Comparison of ENCODE assay signal across 13 cellular contexts in the genomic region with DNA sequence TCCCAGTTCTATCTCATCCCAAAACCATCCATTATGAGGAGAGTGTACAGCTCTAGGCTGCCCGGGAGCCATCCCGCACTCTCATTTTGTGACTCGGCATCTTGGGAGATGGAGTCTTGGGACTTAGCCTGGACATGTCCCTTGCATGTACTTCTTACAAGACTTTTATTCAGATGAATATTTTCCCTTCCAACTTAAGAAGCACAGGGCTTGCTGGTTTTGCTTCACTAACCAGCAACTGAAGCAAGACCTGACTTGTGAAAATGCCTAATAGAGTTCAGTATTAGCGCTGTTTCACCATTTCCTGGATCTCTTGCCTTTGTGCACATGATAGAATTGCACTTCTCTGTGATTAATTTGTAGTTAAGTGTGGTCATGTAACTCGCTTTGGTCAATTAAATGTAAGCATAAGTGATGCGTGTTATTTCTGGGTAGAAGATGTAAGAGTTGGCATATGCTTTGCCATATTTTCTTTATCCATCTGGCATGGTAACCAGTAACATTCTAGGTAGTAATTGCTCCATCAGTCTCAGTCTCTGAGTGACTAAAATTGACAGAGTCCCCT. TPM values are rescaled to one million over a fixed set of nuclear protein-coding genes. Genes with fewer than 3 reads are reported as not detected.
DNase-seq lines count a peak whose midpoint lies in the region; ATAC-seq lines count a peak whose summit lies in the region.
"Had no signal": no experiment of that assay in that cellular context is flagged by ENCODE, and none has a peak within 500 bp of the region (broad histone marks: within the 10 kb centered on the region; RNA-seq: fewer than 3 reads in every experiment).

No MANE protein-coding gene starts in this region.

- H3K14ac ChIP-seq in neuronal stem cell (ENCODE audit: low read length): no peak overlapping the region

- H2BK15ac ChIP-seq in neuronal stem cell (ENCODE audit: low read length): no peak overlapping the region

- H2BK120ac ChIP-seq in neuronal stem cell (ENCODE audit: low read depth, low read length): no peak overlapping the region

- H3K4me1 ChIP-seq in neuronal stem cell (ENCODE audit: control insufficient read depth in 2 of 2, insufficient read depth in 1 of 2, low read depth in 1 of 2, low read length in 2 of 2): peaks cover 10 to 18% of the 10 kb centered on the region in 2 donors

- no CpG with 5 or more reads among the region's 6 CpGs for WGBS in neuronal stem cell (ENCODE audit: extremely low coverage in 2 of 2, insufficient read length in 2 of 2, insufficient replicate concordance in 1 of 2), 2 donors

- no peak overlapping the region for H2BK5ac ChIP-seq in neuronal stem cell (ENCODE audit: low read length)

- no peaks in the 10 kb centered on the region for H3K36me3 ChIP-seq in neuronal stem cell (replicated peaks in 1 of 2; ENCODE audit: control insufficient read depth in 2 of 2, insufficient read depth in 2 of 2, low read length in 2 of 2)

- no peak overlapping the region for H3K9ac ChIP-seq in neuronal stem cell (ENCODE audit: low read depth, low read length, poor library complexity)

- H4K8ac ChIP-seq in neuronal stem cell (ENCODE audit: low read depth, low read length): no peak overlapping the region

- H3K79me1 ChIP-seq in neuronal stem cell (ENCODE audit: low read depth, low read length): no peaks in the 10 kb centered on the region

- intact Hi-C loops in cardiac septum (cut with DNase I): no loop called here

- no peak overlapping the region for H3K4ac ChIP-seq in neuronal stem cell (ENCODE audit: low read length)

- H3K27ac ChIP-seq in neuronal stem cell (replicated peaks; ENCODE audit: low read length): no peak overlapping the region

- no peak overlapping the region for H3K18ac ChIP-seq in neuronal stem cell (ENCODE audit: low read length)

- no peak overlapping the region for H4K91ac ChIP-seq in neuronal stem cell (ENCODE audit: low read depth, low read length, poor library complexity)

- ATAC-seq in GM18868 (IDR thresholded peaks at IDR 0.05; ENCODE audit: unreplicated experiment): peak; percentile 79
- peak; percentile 71 for ATAC-seq in GM21723 (IDR thresholded peaks at IDR 0.05; ENCODE audit: unreplicated experiment)
- peak; percentile 68 for ATAC-seq in HG03571 (IDR thresholded peaks at IDR 0.05; ENCODE audit: unreplicated experiment)

- no peak overlapping the region for H2BK12ac ChIP-seq in neuronal stem cell (ENCODE audit: low read length)

- no peak overlapping the region for H3K4me2 ChIP-seq in neuronal stem cell (ENCODE audit: insufficient read depth, low read length, poor library complexity, severe bottlenecking)

- no peak overlapping the region for H3K4me3 ChIP-seq in neuronal stem cell (ENCODE audit: low read length in 2 of 2)

- H2AK5ac ChIP-seq in neuronal stem cell (ENCODE audit: low read depth, low read length): no peak overlapping the region

- H3K9me3 ChIP-seq in neuronal stem cell (replicated peaks in 1 of 2; ENCODE audit: control insufficient read depth in 2 of 2, insufficient read depth in 1 of 2, low read depth in 1 of 2, low read length in 2 of 2): no peaks in the 10 kb centered on the region

- peak overlapping the region; percentile 74 for H2AFZ ChIP-seq in neuronal stem cell (ENCODE audit: low read length)

- H3K27me3 ChIP-seq in neuronal stem cell (ENCODE audit: control insufficient read depth in 3 of 3, insufficient read depth in 3 of 3, low read depth in 1 of 3, low read length in 3 of 3): no peaks in the 10 kb centered on the region

- DNase-seq in neuronal stem cell (ENCODE audit: low spot score) (no peak), NOMO-1 (lab: John Stamatoyannopoulos, UW; ENCODE audit: unreplicated experiment in 2 of 2) (no peak), cardiac septum (ENCODE audit: low spot score) (no peak)
- no peak for DNase-seq in stimulated activated CD4-positive, alpha-beta T cell treated with anti-CD3 and anti-CD28 coated beads, Interleukin-4, amount 100 ng/mL, for 24 hours
- no peak for DNase-seq in NK-92 treated with Interleukin-12 subunit alpha and Interleukin-12 subunit beta, amount 100 ng/mL, for 24 hours (lab: John Stamatoyannopoulos, UW)
- DNase-seq: activated CD4-positive, alpha-beta T cell treated with anti-CD3 and anti-CD28 coated beads for 1 hour; activated naive CD8-positive, alpha-beta T cell treated with anti-CD3 and anti-CD28 coated beads, Interleukin-2, amount 10 ng/mL, durations not matched to agents 7 days and 5 days; kidney; MV-4-11 had no signal

- no peak overlapping the region for H3K23ac ChIP-seq in neuronal stem cell (ENCODE audit: low read depth, low read length, poor library complexity)

RNA-seq across cellular contexts. Expression of gene PDCD1LG2, which starts 55.8 kb away (rescaled TPM):
- not detected for polyA plus RNA-seq in neuronal stem cell (2013, experiment 1 of 2)
- polyA plus RNA-seq in neuronal stem cell (2013, experiment 2 of 2): not detected
- 0.48 TPM for total RNA-seq in cardiac septum
- total RNA-seq: G401 had no signal
